ENCODE assay signal across 29 cellular contexts in the genomic region with DNA sequence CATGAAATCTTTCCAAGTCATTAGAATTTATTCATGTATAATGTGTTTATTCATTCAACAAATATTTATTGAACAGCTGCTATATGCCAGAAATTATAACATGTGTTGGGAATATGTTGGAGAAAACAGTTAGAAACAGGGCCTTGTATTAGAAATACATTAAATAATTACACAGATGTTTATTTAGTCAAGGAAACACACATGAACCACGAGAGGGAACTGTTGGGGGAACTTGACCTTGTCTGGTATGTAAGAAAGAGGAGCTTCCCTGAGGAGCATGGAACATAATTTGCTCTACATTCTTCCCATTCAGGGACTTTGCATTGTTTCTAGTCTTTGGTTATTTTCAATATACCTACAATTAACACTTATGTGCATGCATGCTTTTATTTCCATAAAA.
DNase-seq lines count a peak whose midpoint lies in the region; ATAC-seq, FAIRE-seq and TF ChIP-seq lines count a peak whose summit lies in the region.
"Had no signal": no experiment of that assay in that cellular context is flagged by ENCODE, and none has a peak within 500 bp of the region (broad histone marks: within the 10 kb centered on the region; RNA-seq: fewer than 3 reads in every experiment).

No MANE protein-coding gene starts in this region.

- no peak for ATAC-seq in HG02884 (IDR thresholded peaks at IDR 0.05; ENCODE audit: unreplicated experiment)
- ATAC-seq: GM23338, HepG2, K562, PC-3, Right ventricle myocardium inferior, SK-N-SH treated with all-trans-retinoic acid at 6 μM for 48 hours had no signal

- DNase-seq in DMS 273 (lab: John Stamatoyannopoulos, UW; ENCODE audit: unreplicated experiment) (peak; percentile 45), DMS 273 treated with DMSO at 0.1 percent for 48 hours (lab: John Stamatoyannopoulos, UW) (no peak), NCI-H69 (lab: John Stamatoyannopoulos, UW) (peak; percentile 75), endothelial cell of umbilical vein (ENCODE audit: low read depth, low spot score) (peak; percentile 26), myocyte (ENCODE audit: low read depth) (peak; percentile 26), iPS-NIHi7 (ENCODE audit: extremely low spot score) (no peak)
- no peak for DNase-seq in activated CD8-positive, alpha-beta memory T cell treated with anti-CD3 and anti-CD28 coated beads, Interleukin-2, amount 50 U/mL, for 4 hours
- DNase-seq: CD4-positive, CD25-positive, alpha-beta regulatory T cell; DMS79; GF-D8; H9; Kasumi-1; NCI-H1105 treated with DMSO at 0.1 percent for 48 hours; NCI-H146; NCI-H1930; NCI-H2107; NCI-H524; NCI-H774; PC-3; SJCRH30 had no signal

- H3K27ac ChIP-seq in endothelial cell of umbilical vein (ENCODE audit: insufficient read depth, low read depth, low read length) = no peak overlapping the region
- H3K27ac ChIP-seq: 22Rv1, BLaER1, SJCRH30 had no signal

- peaks cover 16% of the 10 kb centered on the region for H3K4me1 ChIP-seq in endothelial cell of umbilical vein (ENCODE audit: control insufficient read depth, extremely low read depth, insufficient read depth, low read length)
- H3K4me1 ChIP-seq: BLaER1, SJCRH30 had no signal

- no peak for TF ChIP-seq POLR2A in endothelial cell of umbilical vein (IDR thresholded peaks at IDR 0.05; ENCODE audit: low read depth, low read length)

- POLR2A ChIA-PET in endothelial cell of umbilical vein (lab: Charles Lee) = interaction anchor here (0.6 to 0.7 kb wide), 2 partner anchors 65 to 79 kb away, joined by 3 read pairs; no protein-coding TSS in a partner anchor

- TF ChIP-seq CTCF in endothelial cell of umbilical vein (IDR thresholded peaks at IDR 0.05; ENCODE audit: extremely low read depth in 1 of 2, insufficient read depth in 1 of 2, low read depth in 1 of 2, low read length in 2 of 2) = no peak

- H3K4me2 ChIP-seq in endothelial cell of umbilical vein (ENCODE audit: insufficient read depth, low read length) = no peak overlapping the region
- H3K4me2 ChIP-seq: BLaER1, GM23338 had no signal

- dilution Hi-C loops in endothelial cell of umbilical vein (cut with MboI; ENCODE audit: extremely low pct_ligation_motif_present, low sequenced_read_pairs) = no loop called here

- FAIRE-seq in endothelial cell of umbilical vein (lab: Jason Lieb, UNC) = no peak
- FAIRE-seq: GM12891, HepG2, K562 had no signal

- CTCF ChIA-PET in endothelial cell of umbilical vein (lab: Charles Lee) = no interaction called here

- H3K9ac ChIP-seq in endothelial cell of umbilical vein (replicated peaks; ENCODE audit: extremely low read depth, insufficient read depth, low read length) = no peak overlapping the region
- H3K9ac ChIP-seq: BLaER1 had no signal

- H3K36me3 ChIP-seq in endothelial cell of umbilical vein (ENCODE audit: control insufficient read depth in 2 of 2, extremely low read depth in 1 of 2, insufficient read depth in 2 of 2, low read length in 2 of 2) = no peaks in the 10 kb centered on the region
- H3K36me3 ChIP-seq: BLaER1, SJCRH30 had no signal

- H3K4me3 ChIP-seq in endothelial cell of umbilical vein (replicated peaks in 1 of 3; ENCODE audit: insufficient read depth in 1 of 3, low read depth in 1 of 3, low read length in 3 of 3) = no peak overlapping the region
- H3K4me3 ChIP-seq: BLaER1, GM23338, K562, SJCRH30 had no signal

- H3K9me1 ChIP-seq in endothelial cell of umbilical vein (replicated peaks; ENCODE audit: control insufficient read depth, extremely low read depth, insufficient read depth, low read length) = no peaks in the 10 kb centered on the region

- H3K79me2 ChIP-seq in endothelial cell of umbilical vein (ENCODE audit: control insufficient read depth, insufficient read depth, low read length) = no peaks in the 10 kb centered on the region

- H4K20me1 ChIP-seq in endothelial cell of umbilical vein (replicated peaks; ENCODE audit: control insufficient read depth, extremely low read depth, insufficient read depth, low read length) = no peaks in the 10 kb centered on the region
- H4K20me1 ChIP-seq: BLaER1 had no signal

- no peaks in the 10 kb centered on the region for H3K9me3 ChIP-seq in endothelial cell of umbilical vein (replicated peaks; ENCODE audit: control insufficient read depth, insufficient read depth, low read length)
- H3K9me3 ChIP-seq: BLaER1, SJCRH30 had no signal

- intact Hi-C loops in endothelial cell of umbilical vein (cut with micrococcal nuclease) = no loop called here

- no TSS peak for BruUV-seq in endothelial cell of umbilical vein (replicated peaks; lab: Mats Ljungman, UMichigan)

- no peaks in the 10 kb centered on the region for H3K27me3 ChIP-seq in endothelial cell of umbilical vein (ENCODE audit: control insufficient read depth in 2 of 2, insufficient read depth in 2 of 2, low read length in 2 of 2)
- H3K27me3 ChIP-seq: BLaER1, SJCRH30 had no signal

- H2AFZ ChIP-seq in endothelial cell of umbilical vein (ENCODE audit: low read depth, low read length) = no peak overlapping the region

TF ChIP-seq in endothelial cell of umbilical vein, 7 proteins besides CTCF, POLR2A, EP300 and RAD21:
- TF ChIP-seq, protein P1, sequence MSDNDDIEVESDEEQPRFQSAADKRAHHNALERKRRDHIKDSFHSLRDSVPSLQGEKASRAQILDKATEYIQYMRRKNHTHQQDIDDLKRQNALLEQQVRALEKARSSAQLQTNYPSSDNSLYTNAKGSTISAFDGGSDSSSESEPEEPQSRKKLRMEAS (IDR thresholded peaks at IDR 0.05; ENCODE audit: insufficient read depth, insufficient read length) = no peak
- TF ChIP-seq JUN (IDR thresholded peaks at IDR 0.05; ENCODE audit: borderline replicate concordance, insufficient read depth, insufficient read length, low read depth) (no peak), FOS (IDR thresholded peaks at IDR 0.05; ENCODE audit: borderline replicate concordance, insufficient read depth, low read length) (no peak), GATA2 (IDR thresholded peaks at IDR 0.05; ENCODE audit: insufficient read depth, insufficient read length, low read depth, low read length) (no peak), MYC (IDR thresholded peaks at IDR 0.05; ENCODE audit: low read depth, low read length) (no peak), EZH2 (IDR thresholded peaks at IDR 0.05; ENCODE audit: borderline replicate concordance, low read depth, low read length, severe bottlenecking) (no peak), POLR2AphosphoS5 (IDR thresholded peaks at IDR 0.05; ENCODE audit: insufficient read depth, low read depth, low read length) (no peak)

Comparison
In these comparisons a context has a peak if more than half of its experiments do, and no peak if none do; other contexts are left out.
1. DNase-seq: peak in DMS 273 (single experiment), NCI-H69 (single experiment), endothelial cell of umbilical vein (single experiment) and myocyte (single experiment); none in DMS 273 treated with DMSO at 0.1 percent for 48 hours (single experiment), iPS-NIHi7 (single experiment) and activated CD8-positive, alpha-beta memory T cell treated with anti-CD3 and anti-CD28 coated beads, Interleukin-2, amount 50 U/mL, for 4 hours (single experiment).